ENCODE assay signal across 1 cellular context in the genomic region with DNA sequence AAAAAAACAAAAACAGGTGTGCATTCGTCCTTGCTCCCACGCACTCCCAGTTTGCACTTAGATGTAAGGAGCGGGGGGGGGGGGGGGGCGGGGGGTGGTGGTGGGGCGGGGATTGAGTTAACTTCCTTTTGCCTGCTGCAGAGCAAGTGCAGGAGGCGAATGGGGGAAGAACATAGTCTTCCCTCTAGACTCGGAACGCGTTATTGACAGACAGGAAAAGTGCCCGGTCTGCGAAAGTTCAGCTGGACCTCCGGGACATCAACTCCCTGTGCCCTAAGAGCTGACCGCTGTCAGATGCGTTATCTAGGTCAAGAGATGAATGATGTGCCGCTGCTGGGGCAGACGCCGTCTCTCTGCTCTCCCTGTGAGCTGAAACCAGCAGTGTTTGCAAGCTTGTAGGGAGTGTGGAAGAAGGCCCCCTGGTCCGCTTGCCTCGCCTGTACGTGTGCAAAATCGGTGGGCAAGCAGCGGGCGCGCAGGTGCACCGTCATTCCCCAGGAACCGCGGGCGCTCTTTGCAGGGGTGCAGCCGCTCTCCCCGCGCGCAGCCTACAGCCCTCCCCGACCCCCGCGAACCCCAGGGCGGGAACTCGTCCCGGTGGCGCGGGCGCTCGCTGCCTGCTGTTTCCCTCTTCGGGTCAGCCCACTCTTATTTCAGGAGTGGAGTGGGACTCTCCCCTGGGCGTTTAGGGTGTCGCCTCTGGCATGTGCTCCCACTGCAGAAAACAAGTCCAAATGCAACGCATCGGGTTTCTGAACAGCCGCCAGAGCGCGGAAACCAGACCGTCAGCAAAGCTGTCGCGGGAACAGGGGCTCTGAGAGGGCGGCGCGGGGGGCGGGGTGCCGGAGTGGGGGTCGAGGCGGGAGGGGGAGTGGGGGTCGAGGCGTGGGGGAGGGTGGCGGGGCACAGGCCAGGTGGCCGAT.
TF ChIP-seq lines count a peak whose summit lies in the region.

No MANE protein-coding gene starts in this region.

TF ChIP-seq in HEK293, 187 proteins besides CTCF, POLR2A, EP300 and RAD21 (continued from another document and continues in another):
- peak; percentile 22; the same call in 1 of the 2 replicates for TF ChIP-seq KLF1 (tag by site-specific recombination; IDR thresholded peaks at IDR 0.05)
- no peak for TF ChIP-seq ZNF513 (tag by site-specific recombination; IDR thresholded peaks at IDR 0.05)
- TF ChIP-seq ZBTB7A (tag by site-specific recombination; IDR thresholded peaks at IDR 0.05; ENCODE audit: low read depth): no peak
- TF ChIP-seq, protein P1, sequence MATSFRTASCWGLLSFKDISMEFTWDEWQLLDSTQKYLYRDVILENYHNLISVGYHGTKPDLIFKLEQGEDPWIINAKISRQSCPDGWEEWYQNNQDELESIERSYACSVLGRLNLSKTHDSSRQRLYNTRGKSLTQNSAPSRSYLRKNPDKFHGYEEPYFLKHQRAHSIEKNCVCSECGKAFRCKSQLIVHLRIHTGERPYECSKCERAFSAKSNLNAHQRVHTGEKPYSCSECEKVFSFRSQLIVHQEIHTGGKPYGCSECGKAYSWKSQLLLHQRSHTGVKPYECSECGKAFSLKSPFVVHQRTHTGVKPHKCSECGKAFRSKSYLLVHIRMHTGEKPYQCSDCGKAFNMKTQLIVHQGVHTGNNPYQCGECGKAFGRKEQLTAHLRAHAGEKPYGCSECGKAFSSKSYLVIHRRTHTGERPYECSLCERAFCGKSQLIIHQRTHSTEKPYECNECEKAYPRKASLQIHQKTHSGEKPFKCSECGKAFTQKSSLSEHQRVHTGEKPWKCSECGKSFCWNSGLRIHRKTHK (tag by site-specific recombination; IDR thresholded peaks at IDR 0.05): no peak
- TF ChIP-seq ZNF404 (tag by site-specific recombination; IDR thresholded peaks at IDR 0.05): no peak
- TF ChIP-seq ZNF426 (tag by site-specific recombination; IDR thresholded peaks at IDR 0.05): no peak
- no peak for TF ChIP-seq HOXD13 (CRISPR knock-in tag; IDR thresholded peaks at IDR 0.05; ENCODE audit: borderline replicate concordance)
- no peak for TF ChIP-seq ZNF488 (tag by site-specific recombination; IDR thresholded peaks at IDR 0.05)
- TF ChIP-seq ZFHX2 (tag by site-specific recombination; conservative IDR thresholded peaks at IDR 0.05): peak; percentile 73
- TF ChIP-seq PBX3 (CRISPR knock-in tag; IDR thresholded peaks at IDR 0.05): no peak
- no peak for TF ChIP-seq ZNF292 (tag by site-specific recombination; IDR thresholded peaks at IDR 0.05; ENCODE audit: borderline replicate concordance, low read depth)
- TF ChIP-seq ZBTB49 (tag by site-specific recombination; IDR thresholded peaks at IDR 0.05; ENCODE audit: low read depth): no peak
- no peak for TF ChIP-seq ZNF777 (tag by site-specific recombination; IDR thresholded peaks at IDR 0.05; ENCODE audit: borderline replicate concordance)
- TF ChIP-seq ZBTB8A (tag by site-specific recombination; IDR thresholded peaks at IDR 0.05): peak; percentile 76
- TF ChIP-seq ZNF302 (tag by site-specific recombination; IDR thresholded peaks at IDR 0.05; ENCODE audit: low read depth): no peak
- TF ChIP-seq ZNF792 (tag by site-specific recombination; IDR thresholded peaks at IDR 0.05): no peak
- no peak for TF ChIP-seq TRIM28 (IDR thresholded peaks at IDR 0.05; ENCODE audit: borderline replicate concordance, low read length)
- TF ChIP-seq ZNF596 (tag by site-specific recombination; IDR thresholded peaks at IDR 0.05): no peak
- TF ChIP-seq SP2 (tag by site-specific recombination; IDR thresholded peaks at IDR 0.05): 0 out of 2 replicates have a peak, but pooled peaks have one; percentile 10
- no peak for TF ChIP-seq ZNF558 (tag by site-specific recombination; IDR thresholded peaks at IDR 0.05)
- TF ChIP-seq ZNF24 (tag by site-specific recombination; IDR thresholded peaks at IDR 0.05): 0 out of 2 replicates have a peak, but pooled peaks have one; percentile 45
- TF ChIP-seq ZNF561 (tag by site-specific recombination; IDR thresholded peaks at IDR 0.05; ENCODE audit: borderline replicate concordance): no peak
- TF ChIP-seq ZNF704 (tag by site-specific recombination; IDR thresholded peaks at IDR 0.05): no peak
- TF ChIP-seq ZNF132 (tag by site-specific recombination; IDR thresholded peaks at IDR 0.05; ENCODE audit: borderline replicate concordance): no peak
- TF ChIP-seq ZNF548 (tag by site-specific recombination; IDR thresholded peaks at IDR 0.05): no peak
- no peak for TF ChIP-seq ZNF585B (tag by site-specific recombination; IDR thresholded peaks at IDR 0.05)
- TF ChIP-seq ZNF423 (tag by site-specific recombination; IDR thresholded peaks at IDR 0.05): peak; percentile 55; the same call in 1 of the 2 replicates
- TF ChIP-seq ZFP69B (tag by site-specific recombination; IDR thresholded peaks at IDR 0.05): no peak
- TF ChIP-seq ZFP41 (tag by site-specific recombination; IDR thresholded peaks at IDR 0.05; ENCODE audit: borderline replicate concordance): no peak
- no peak for TF ChIP-seq ZNF623 (tag by site-specific recombination; IDR thresholded peaks at IDR 0.05)
- TF ChIP-seq ZNF112 (tag by site-specific recombination; IDR thresholded peaks at IDR 0.05): no peak
- TF ChIP-seq ZNF677 (tag by site-specific recombination; IDR thresholded peaks at IDR 0.05): no peak
- TF ChIP-seq ZNF843 (tag by site-specific recombination; IDR thresholded peaks at IDR 0.05): no peak
- TF ChIP-seq ZNF473 (tag by site-specific recombination; IDR thresholded peaks at IDR 0.05): no peak
- TF ChIP-seq ZNF776 (tag by site-specific recombination; IDR thresholded peaks at IDR 0.05; ENCODE audit: borderline replicate concordance): no peak
- no peak for TF ChIP-seq ZNF521 (tag by site-specific recombination; IDR thresholded peaks at IDR 0.05)
- peak; percentile 39 for TF ChIP-seq ZXDB (tag by site-specific recombination; IDR thresholded peaks at IDR 0.05)
- no peak for TF ChIP-seq ZNF785 (tag by site-specific recombination; IDR thresholded peaks at IDR 0.05)
- TF ChIP-seq ZBTB17 (tag by site-specific recombination; IDR thresholded peaks at IDR 0.05): peak; percentile 37; the same call in 1 of the 2 replicates
- TF ChIP-seq ZNF544 (tag by site-specific recombination; IDR thresholded peaks at IDR 0.05): no peak
- TF ChIP-seq GFI1B (tag by site-specific recombination; IDR thresholded peaks at IDR 0.05): no peak
- peak; percentile 70 for TF ChIP-seq EGR2 (tag by site-specific recombination; IDR thresholded peaks at IDR 0.05; ENCODE audit: low read depth)
- no peak for TF ChIP-seq FEZF1 (tag by site-specific recombination; IDR thresholded peaks at IDR 0.05)
- peak; percentile 42; the same call in 1 of the 2 replicates for TF ChIP-seq SP7 (tag by site-specific recombination; IDR thresholded peaks at IDR 0.05)
- TF ChIP-seq INSM2 (tag by site-specific recombination; IDR thresholded peaks at IDR 0.05): no peak
- no peak for TF ChIP-seq ZNF157 (tag by site-specific recombination; IDR thresholded peaks at IDR 0.05)
- TF ChIP-seq, protein P2, sequence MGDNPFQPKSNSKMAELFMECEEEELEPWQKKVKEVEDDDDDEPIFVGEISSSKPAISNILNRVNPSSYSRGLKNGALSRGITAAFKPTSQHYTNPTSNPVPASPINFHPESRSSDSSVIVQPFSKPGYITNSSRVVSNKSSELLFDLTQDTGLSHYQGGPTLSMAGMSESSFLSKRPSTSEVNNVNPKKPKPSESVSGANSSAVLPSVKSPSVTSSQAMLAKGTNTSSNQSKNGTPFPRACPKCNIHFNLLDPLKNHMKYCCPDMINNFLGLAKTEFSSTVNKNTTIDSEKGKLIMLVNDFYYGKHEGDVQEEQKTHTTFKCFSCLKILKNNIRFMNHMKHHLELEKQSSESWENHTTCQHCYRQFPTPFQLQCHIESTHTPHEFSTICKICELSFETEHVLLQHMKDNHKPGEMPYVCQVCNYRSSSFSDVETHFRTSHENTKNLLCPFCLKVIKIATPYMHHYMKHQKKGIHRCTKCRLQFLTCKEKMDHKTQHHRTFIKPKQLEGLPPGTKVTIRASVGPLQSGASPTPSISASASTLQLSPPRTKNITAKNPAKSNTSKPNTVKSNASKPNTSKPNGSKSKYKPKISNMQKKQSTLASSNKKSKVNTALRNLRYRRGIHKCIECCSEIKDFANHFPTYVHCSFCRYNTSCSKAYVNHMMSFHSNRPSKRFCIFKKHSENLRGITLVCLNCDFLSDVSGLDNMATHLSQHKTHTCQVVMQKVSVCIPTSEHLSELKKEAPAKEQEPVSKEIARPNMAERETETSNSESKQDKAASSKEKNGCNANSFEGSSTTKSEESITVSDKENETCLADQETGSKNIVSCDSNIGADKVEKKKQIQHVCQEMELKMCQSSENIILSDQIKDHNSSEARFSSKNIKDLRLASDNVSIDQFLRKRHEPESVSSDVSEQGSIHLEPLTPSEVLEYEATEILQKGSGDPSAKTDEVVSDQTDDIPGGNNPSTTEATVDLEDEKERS (tag by site-specific recombination; IDR thresholded peaks at IDR 0.05): no peak
- TF ChIP-seq ZNF114 (tag by site-specific recombination; IDR thresholded peaks at IDR 0.05): no peak
- no peak for TF ChIP-seq ZNF660 (tag by site-specific recombination; IDR thresholded peaks at IDR 0.05)
- no peak for TF ChIP-seq ZNF121 (tag by site-specific recombination; IDR thresholded peaks at IDR 0.05)
- TF ChIP-seq, protein P3, sequence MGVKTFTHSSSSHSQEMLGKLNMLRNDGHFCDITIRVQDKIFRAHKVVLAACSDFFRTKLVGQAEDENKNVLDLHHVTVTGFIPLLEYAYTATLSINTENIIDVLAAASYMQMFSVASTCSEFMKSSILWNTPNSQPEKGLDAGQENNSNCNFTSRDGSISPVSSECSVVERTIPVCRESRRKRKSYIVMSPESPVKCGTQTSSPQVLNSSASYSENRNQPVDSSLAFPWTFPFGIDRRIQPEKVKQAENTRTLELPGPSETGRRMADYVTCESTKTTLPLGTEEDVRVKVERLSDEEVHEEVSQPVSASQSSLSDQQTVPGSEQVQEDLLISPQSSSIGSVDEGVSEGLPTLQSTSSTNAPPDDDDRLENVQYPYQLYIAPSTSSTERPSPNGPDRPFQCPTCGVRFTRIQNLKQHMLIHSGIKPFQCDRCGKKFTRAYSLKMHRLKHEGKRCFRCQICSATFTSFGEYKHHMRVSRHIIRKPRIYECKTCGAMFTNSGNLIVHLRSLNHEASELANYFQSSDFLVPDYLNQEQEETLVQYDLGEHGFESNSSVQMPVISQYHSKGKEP (tag by site-specific recombination; IDR thresholded peaks at IDR 0.05): peak; percentile 36; the same call in 1 of the 2 replicates
